18 cellular contexts compared by ENCODE assay signal in genomic region chr3:64551697-64552096, GRCh38.
DNase-seq lines count a peak whose midpoint lies in the region; ATAC-seq and TF ChIP-seq lines count a peak whose summit lies in the region.
"Had no signal": no experiment of that assay in that cellular context is flagged by ENCODE, and none has a peak within 500 bp of the region (broad histone marks: within the 10 kb centered on the region; RNA-seq: fewer than 3 reads in every experiment).

No MANE protein-coding gene starts in this region.

- H3K27me3 ChIP-seq in HUES48 (ENCODE audit: control insufficient read depth, insufficient read depth, low read length) (no peaks in the 10 kb centered on the region), muscle layer of colon (ENCODE audit: control insufficient read depth in 1 of 2, insufficient read depth in 2 of 2, low read length in 2 of 2) (no peaks in the 10 kb centered on the region), subcutaneous abdominal adipose tissue (ENCODE audit: control insufficient read depth in 5 of 5, insufficient read depth in 4 of 5, low read length in 5 of 5) (no peaks in the 10 kb centered on the region)

- peaks cover 3% of the 10 kb centered on the region for H3K4me1 Mint-ChIP-seq in glutamatergic neuron (ENCODE audit: low read depth, unreplicated experiment)
- H3K4me1 Mint-ChIP-seq: CD14-positive monocyte had no signal

- H3K4me1 ChIP-seq in HUES48 (ENCODE audit: control insufficient read depth, insufficient read depth, low read length) (no peaks in the 10 kb centered on the region), muscle layer of colon (ENCODE audit: insufficient read depth, low read length) (peaks cover 62% of the 10 kb centered on the region), subcutaneous abdominal adipose tissue (ENCODE audit: control insufficient read depth in 5 of 5, insufficient read depth in 5 of 5, low read length in 5 of 5) (peaks cover 2 to 50% (median 34%) of the 10 kb centered on the region in 5 donors)
- H3K4me1 ChIP-seq: HAP-1 had no signal

- H3K9me3 ChIP-seq in HUES48 (ENCODE audit: control insufficient read depth, insufficient read depth, low read length) (no peaks in the 10 kb centered on the region), muscle layer of colon (ENCODE audit: low read length) (no peaks in the 10 kb centered on the region), subcutaneous abdominal adipose tissue (ENCODE audit: control insufficient read depth in 5 of 5, low read length in 5 of 5) (no peaks in the 10 kb centered on the region)
- H3K9me3 ChIP-seq: HAP-1 had no signal

- H3K4me3 Mint-ChIP-seq in glutamatergic neuron (ENCODE audit: unreplicated experiment) = no peak overlapping the region
- H3K4me3 Mint-ChIP-seq: CD14-positive monocyte had no signal

- H3K9ac ChIP-seq in HUES48 (ENCODE audit: low read depth, low read length) (no peak overlapping the region), muscle layer of colon (ENCODE audit: low read length) (no peak overlapping the region), subcutaneous abdominal adipose tissue (ENCODE audit: low read length in 5 of 5) (no peak overlapping the region)
- H3K9ac ChIP-seq: GM23248 had no signal

- no peak overlapping the region for H3K27ac Mint-ChIP-seq in glutamatergic neuron (ENCODE audit: unreplicated experiment)

- no peak for ATAC-seq in GM18511 (IDR thresholded peaks at IDR 0.05; ENCODE audit: unreplicated experiment)

- H3K9me3 Mint-ChIP-seq in glutamatergic neuron (ENCODE audit: unreplicated experiment) = no peaks in the 10 kb centered on the region

- no peaks in the 10 kb centered on the region for H3K36me3 Mint-ChIP-seq in glutamatergic neuron (ENCODE audit: unreplicated experiment)
- H3K36me3 Mint-ChIP-seq: CD14-positive monocyte had no signal

- DNase-seq in NCI-H2227 treated with DMSO at 0.1 percent for 48 hours (lab: John Stamatoyannopoulos, UW) (no peak), glutamatergic neuron (no peak)
- DNase-seq: AML-193, GM23248, NCI-H1105, NCI-H1694, NCI-H2081 treated with DMSO at 0.1 percent for 48 hours, NCI-H510A, NCI-H774, SHP77 treated with DMSO at 0.1 percent for 48 hours had no signal

- H3K36me3 ChIP-seq in HUES48 (ENCODE audit: control insufficient read depth, insufficient read depth, low read length) (no peaks in the 10 kb centered on the region), muscle layer of colon (ENCODE audit: insufficient read depth, low read length) (no peaks in the 10 kb centered on the region), subcutaneous abdominal adipose tissue (ENCODE audit: control insufficient read depth in 5 of 5, insufficient read depth in 5 of 5, low read length in 5 of 5) (peaks cover 0 to 55% (median 25%) of the 10 kb centered on the region in 5 donors)
- H3K36me3 ChIP-seq: HAP-1 had no signal

- no peak for TF ChIP-seq CTCF in VCaP (conservative IDR thresholded peaks at IDR 0.05)
- TF ChIP-seq CTCF in glutamatergic neuron (IDR thresholded peaks at IDR 0.05; ENCODE audit: partially characterized antibody, unreplicated experiment) = no peak

- H3K27me3 Mint-ChIP-seq in glutamatergic neuron (ENCODE audit: unreplicated experiment) = no peaks in the 10 kb centered on the region

- H3K27ac ChIP-seq in HUES48 (ENCODE audit: low read depth, low read length) (peak overlapping the region; percentile 56), VCaP (peak overlapping the region; percentile 31), muscle layer of colon (ENCODE audit: low read depth, low read length) (peak overlapping the region; percentile 16), subcutaneous abdominal adipose tissue (ENCODE audit: low read depth, low read length) (peak overlapping the region; percentile 60)
- H3K27ac ChIP-seq: GM23248, HL-60 had no signal

- no peak overlapping the region for H3K4me3 ChIP-seq in HUES48 (ENCODE audit: low read depth, low read length)
- H3K4me3 ChIP-seq in muscle layer of colon (ENCODE audit: low read depth in 1 of 2, low read length in 2 of 2) = no peak overlapping the region
- H3K4me3 ChIP-seq in subcutaneous abdominal adipose tissue (ENCODE audit: low read depth in 1 of 5, low read length in 5 of 5) = no peak overlapping the region
- H3K4me3 ChIP-seq: GM23248, HAP-1 had no signal
